In the genomic region with DNA sequence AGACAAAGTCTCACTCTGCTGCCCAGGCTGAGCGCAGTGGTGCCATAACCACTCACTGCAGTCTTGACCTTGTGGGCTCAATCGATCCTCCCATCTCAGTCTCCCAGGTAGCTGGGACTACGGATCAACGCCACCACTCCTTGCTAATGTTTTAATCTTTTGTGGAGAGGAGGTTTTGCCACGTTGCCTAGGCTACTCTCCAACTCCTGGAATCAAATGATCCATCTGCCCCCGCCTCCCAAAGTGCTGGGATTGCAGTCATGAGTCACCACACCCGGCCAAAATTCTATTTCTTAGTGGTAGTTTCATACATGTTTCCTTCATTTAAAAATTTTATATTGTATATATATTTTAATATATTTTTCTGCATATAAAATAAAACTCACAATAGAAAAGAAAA, we compare ENCODE assay signal across 20 cellular contexts.
DNase-seq lines count a peak whose midpoint lies in the region; ATAC-seq and TF ChIP-seq lines count a peak whose summit lies in the region.
"Had no signal": no experiment of that assay in that cellular context is flagged by ENCODE, and none has a peak within 500 bp of the region (broad histone marks: within the 10 kb centered on the region; RNA-seq: fewer than 3 reads in every experiment).

No MANE protein-coding gene starts in this region.

- ATAC-seq in GM19397 (IDR thresholded peaks at IDR 0.05; ENCODE audit: unreplicated experiment), result peak; percentile 18
- peak; percentile 25 for ATAC-seq in HG03432 (IDR thresholded peaks at IDR 0.05; ENCODE audit: unreplicated experiment)
- no peak for ATAC-seq in left cardiac atrium
- ATAC-seq: T-helper 17 cell had no signal

- intact Hi-C loops in left cardiac atrium (cut with DNase I), result no loop called here

- DNase-seq in Ammon's horn (ENCODE audit: low spot score) (peak; percentile 30), fibroblast of mammary gland (ENCODE audit: low read depth) (peak; percentile 5), NOMO-1 (lab: John Stamatoyannopoulos, UW; ENCODE audit: unreplicated experiment in 2 of 2) (no peak), NK-92 (lab: John Stamatoyannopoulos, UW; ENCODE audit: unreplicated experiment) (no peak), left cardiac atrium (no peak)
- DNase-seq: BE2C, DND-41, H7, KBM-7, NCI-H1105, NCI-H146, NCI-H2029, NCI-H226, NCI-H510A treated with DMSO at 0.1 percent for 48 hours, NCI-H82, OCI-M1, Right ventricle myocardium superior, T-helper 17 cell had no signal

- H3K4me3 ChIP-seq in fibroblast of mammary gland (ENCODE audit: control insufficient read depth, low read depth, low read length), result no peak overlapping the region

- TF ChIP-seq CTCF in fibroblast of mammary gland (conservative IDR thresholded peaks at IDR 0.05; ENCODE audit: control insufficient read depth, insufficient read depth, low read depth, low read length), result no peak

Comparison
In these comparisons a context has a peak if more than half of its experiments do, and no peak if none do; other contexts are left out.
1. DNase-seq: peak in Ammon's horn (single experiment) and fibroblast of mammary gland (single experiment); none in NOMO-1 (0 of 2), NK-92 (single experiment) and left cardiac atrium (single experiment).
2. ATAC-seq: peak in GM19397 (single experiment) and HG03432 (single experiment); none in left cardiac atrium (0 of 2).